ENCODE assay signal across 2 cellular contexts in genomic region chr3:66279168-66279567, GRCh38.
TF ChIP-seq lines count a peak whose summit lies in the region.

No MANE protein-coding gene starts in this region.

TF ChIP-seq in GM23338, 12 proteins besides CTCF, POLR2A, EP300 and RAD21 (continued from another document):
- no peak for TF ChIP-seq REST (IDR thresholded peaks at IDR 0.05; ENCODE audit: unreplicated experiment)
- no peak for TF ChIP-seq ZNF462 (CRISPR knock-in tag; IDR thresholded peaks at IDR 0.05)

TF ChIP-seq in SK-N-SH, 30 proteins besides CTCF, POLR2A, EP300 and RAD21 (continued from another document):
- TF ChIP-seq REST (IDR thresholded peaks at IDR 0.05; ENCODE audit: low read depth, low read length) = no peak
- no peak for TF ChIP-seq ELF1 (IDR thresholded peaks at IDR 0.05)
- no peak for TF ChIP-seq SIN3A (IDR thresholded peaks at IDR 0.05; ENCODE audit: borderline replicate concordance, low read depth, low read length)
- TF ChIP-seq RFX5 (IDR thresholded peaks at IDR 0.05; ENCODE audit: low read length) = no peak
- TF ChIP-seq SMC3 (IDR thresholded peaks at IDR 0.05; ENCODE audit: low read depth, low read length) = no peak
- TF ChIP-seq MEF2A (IDR thresholded peaks at IDR 0.05; ENCODE audit: borderline replicate concordance, low read depth) = no peak
- no peak for TF ChIP-seq TAF1 (IDR thresholded peaks at IDR 0.05; ENCODE audit: borderline replicate concordance, low read depth, low read length)
TF ChIP-seq in SK-N-SH: peak in this region for 0.
